Comparison of ENCODE assay signal across 20 cellular contexts in the genomic region with DNA sequence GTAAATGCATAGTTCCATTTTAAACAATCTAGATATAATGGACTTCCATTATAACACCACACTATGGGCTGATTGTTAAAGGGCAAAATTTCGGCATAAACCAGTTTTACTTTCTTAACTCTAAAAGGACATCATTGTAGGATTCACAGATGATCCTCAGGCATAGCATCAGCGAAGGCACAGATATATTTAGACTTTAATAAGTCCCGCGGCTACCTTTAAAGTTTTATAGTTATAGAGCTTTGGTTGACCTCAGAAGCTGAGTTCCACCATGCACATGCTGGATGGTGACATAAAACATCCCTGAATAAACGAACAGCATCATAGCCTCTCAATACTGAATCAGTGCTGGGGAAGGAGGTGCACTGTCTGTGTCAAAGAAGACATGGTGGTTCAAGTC.
DNase-seq lines count a peak whose midpoint lies in the region; ATAC-seq, FAIRE-seq and TF ChIP-seq lines count a peak whose summit lies in the region.
"Had no signal": no experiment of that assay in that cellular context is flagged by ENCODE, and none has a peak within 500 bp of the region (broad histone marks: within the 10 kb centered on the region; RNA-seq: fewer than 3 reads in every experiment).

No MANE protein-coding gene starts in this region.

- no peaks in the 10 kb centered on the region for H3K9me3 ChIP-seq in left ventricle myocardium inferior (replicated peaks)
- H3K9me3 ChIP-seq: Caco-2, HAP-1 had no signal

- no peak overlapping the region for H3K4me3 Mint-ChIP-seq in immature natural killer cell
- H3K4me3 Mint-ChIP-seq: CD4-positive, alpha-beta memory T cell; HFFc6 had no signal

- no peak for DNase-seq in left ventricle myocardium inferior
- no peak for DNase-seq in Right ventricle myocardium superior
- peak; percentile 35 for DNase-seq in COLO829 (ENCODE audit: low spot score)
- DNase-seq in SK-MEL-5 (ENCODE audit: low read depth, low spot score), result peak; percentile 80
- DNase-seq in NCI-H146 treated with DMSO at 0.1 percent for 48 hours (lab: John Stamatoyannopoulos, UW; ENCODE audit: unreplicated experiment), result no peak
- no peak for DNase-seq in GM12891 (ENCODE audit: insufficient read length, low spot score)
- no peak for DNase-seq in immature natural killer cell
- DNase-seq: C1 segment of cervical spinal cord; Caco-2; CD4-positive, alpha-beta memory T cell; DMS153; DND-41; GOT3; HFFc6 had no signal

- H3K9ac ChIP-seq in rectal smooth muscle tissue (ENCODE audit: low read length), result no peak overlapping the region

- H3K4me1 Mint-ChIP-seq in immature natural killer cell, result peaks cover under 1 to 4% of the 10 kb centered on the region in 2 donors
- H3K4me1 Mint-ChIP-seq: CD4-positive, alpha-beta memory T cell had no signal

- H3K4me3 ChIP-seq in left ventricle myocardium inferior (no peak overlapping the region), rectal smooth muscle tissue (ENCODE audit: low read length) (no peak overlapping the region)
- H3K4me3 ChIP-seq: GM12878, HAP-1 had no signal

- in situ Hi-C loops in SK-MEL-5 (cut with HindIII; ENCODE audit: low pct_unique_long_range_greater_than_20kb, low sequenced_read_pairs), result loop anchor here (10.0 kb wide), 1 partner anchor 64 kb away; no protein-coding TSS in a partner anchor

- no peak for TF ChIP-seq CTCF in left ventricle myocardium inferior (IDR thresholded peaks at IDR 0.05; ENCODE audit: borderline replicate concordance)

- no peak overlapping the region for H3K27ac Mint-ChIP-seq in immature natural killer cell
- H3K27ac Mint-ChIP-seq: CD4-positive, alpha-beta memory T cell; HFFc6 had no signal

- no peak for FAIRE-seq in GM12891 (lab: Jason Lieb, UNC)
- FAIRE-seq: G401.6, GM12878, GM18507, H54 had no signal

- H3K27ac ChIP-seq in left ventricle myocardium inferior (replicated peaks) (peak overlapping the region; percentile 86), rectal smooth muscle tissue (ENCODE audit: low read depth, low read length) (peak overlapping the region; percentile 74)

- TF ChIP-seq POLR2A in GM12891 (IDR thresholded peaks at IDR 0.05; ENCODE audit: low read depth, low read length), result no peak

- no peaks in the 10 kb centered on the region for H3K27me3 ChIP-seq in left ventricle myocardium inferior (ENCODE audit: low read depth)
- H3K27me3 ChIP-seq in rectal smooth muscle tissue (ENCODE audit: control insufficient read depth, insufficient read depth, low read length), result no peaks in the 10 kb centered on the region

- H3K27me3 Mint-ChIP-seq in immature natural killer cell (ENCODE audit: low read depth in 3 of 3), result peaks cover 0 to 9% (median 2%) of the 10 kb centered on the region in 3 donors

- no peak for ATAC-seq in Right ventricle myocardium superior (ENCODE audit: poor library complexity)
- ATAC-seq: GM12878 had no signal

- H3K36me3 ChIP-seq in left ventricle myocardium inferior, result peaks cover 33% of the 10 kb centered on the region
- H3K36me3 ChIP-seq in rectal smooth muscle tissue (ENCODE audit: control insufficient read depth, insufficient read depth, low read length), result peaks cover 6% of the 10 kb centered on the region
- H3K36me3 ChIP-seq: HAP-1 had no signal

- H3K9me3 Mint-ChIP-seq in immature natural killer cell, result no peaks in the 10 kb centered on the region
- H3K9me3 Mint-ChIP-seq: CD4-positive, alpha-beta memory T cell; HFFc6 had no signal

- intact Hi-C loops in left ventricle myocardium inferior (cut with micrococcal nuclease) (no loop called here), Right ventricle myocardium superior (cut with DNase I) (no loop called here)

- H3K36me3 Mint-ChIP-seq in immature natural killer cell, result peaks cover 0 to 9% (median 0%) of the 10 kb centered on the region in 3 donors
- H3K36me3 Mint-ChIP-seq: CD4-positive, alpha-beta memory T cell had no signal

- peaks cover 90% of the 10 kb centered on the region for H3K4me1 ChIP-seq in left ventricle myocardium inferior
- peaks cover 9% of the 10 kb centered on the region for H3K4me1 ChIP-seq in rectal smooth muscle tissue (ENCODE audit: control insufficient read depth, insufficient read depth, low read length)

TF ChIP-seq in GM12891, 5 proteins besides CTCF, POLR2A, EP300 and RAD21:
- TF ChIP-seq PAX5 (IDR thresholded peaks at IDR 0.05; ENCODE audit: insufficient read depth, low read length, severe bottlenecking), result no peak
- no peak for TF ChIP-seq POU2F2 (IDR thresholded peaks at IDR 0.05; ENCODE audit: low read depth, low read length)
- no peak for TF ChIP-seq POLR2AphosphoS5 (IDR thresholded peaks at IDR 0.05; ENCODE audit: low read depth, low read length)
- no peak for TF ChIP-seq SPI1 (IDR thresholded peaks at IDR 0.05; ENCODE audit: low read depth, low read length)
- TF ChIP-seq TAF1 (IDR thresholded peaks at IDR 0.05; ENCODE audit: low read depth, low read length), result no peak

Comparison
In these comparisons a context has a peak if more than half of its experiments do, and no peak if none do; other contexts are left out.
1. DNase-seq: peak in COLO829 (single experiment) and SK-MEL-5 (single experiment); none in left ventricle myocardium inferior (single experiment), Right ventricle myocardium superior (single experiment), NCI-H146 treated with DMSO at 0.1 percent for 48 hours (single experiment), GM12891 (single experiment) and immature natural killer cell (0 of 3).